Comparison of ENCODE assay signal across 8 cellular contexts in genomic region chr4:68348577-68348976, GRCh38. TPM values are rescaled to one million over a fixed set of nuclear protein-coding genes. Genes with fewer than 3 reads are reported as not detected.
DNase-seq lines count a peak whose midpoint lies in the region; ATAC-seq and TF ChIP-seq lines count a peak whose summit lies in the region.

No MANE protein-coding gene starts in this region.

- H3K9ac ChIP-seq in Karpas-422 (ENCODE audit: low read length) = peak overlapping the region; percentile 85

- peaks cover 53% of the 10 kb centered on the region for H4K20me1 ChIP-seq in Karpas-422 (ENCODE audit: insufficient read depth, low read depth, low read length)

- H3K4me1 ChIP-seq in Karpas-422 (ENCODE audit: low read length) = peaks cover 48% of the 10 kb centered on the region

- H3K27me3 Mint-ChIP-seq in CD14-positive monocyte (ENCODE audit: low read depth in 3 of 3) = peaks cover 1 to 4% (median 3%) of the 10 kb centered on the region in 3 donors
- peaks cover 0 to 7% of the 10 kb centered on the region in 2 donors for H3K27me3 Mint-ChIP-seq in natural killer cell (ENCODE audit: low read depth in 2 of 2)

- no peak overlapping the region for H2AFZ ChIP-seq in Karpas-422 (ENCODE audit: low read length)

- intact Hi-C loops in CD14-positive monocyte (cut with micrococcal nuclease) (no loop called here), natural killer cell (cut with micrococcal nuclease) (loop anchor here (5.0 to 10.0 kb wide), 2 partner anchors 36 to 804 kb away; partner anchors contain the start of gene CENPC)

- peak overlapping the region; percentile 83 for H3K4me3 ChIP-seq in Karpas-422 (ENCODE audit: low read length)
- H3K4me3 ChIP-seq in choroid plexus epithelial cell (ENCODE audit: low read depth, low read length) = peak overlapping the region; percentile 85

- H3K4me2 ChIP-seq in Karpas-422 (ENCODE audit: low read depth, low read length, poor library complexity, severe bottlenecking) = peak overlapping the region; percentile 70

- ATAC-seq in natural killer cell (no peak), GM18498 (IDR thresholded peaks at IDR 0.05; ENCODE audit: unreplicated experiment) (no peak), GM21723 (IDR thresholded peaks at IDR 0.05; ENCODE audit: unreplicated experiment) (no peak)

- peak overlapping the region; percentile 63 for H3K27ac ChIP-seq in Karpas-422 (ENCODE audit: low read length)

- no peaks in the 10 kb centered on the region; the same call in 1 of the 2 replicates for H3K9me2 ChIP-seq in Karpas-422 (replicated peaks; ENCODE audit: insufficient read depth, low read length)

- peak overlapping the region; percentile 97 to 100 (median 99) for H3K27ac Mint-ChIP-seq in CD14-positive monocyte
- peak overlapping the region; percentile 98 to 99 for H3K27ac Mint-ChIP-seq in natural killer cell

- H3K4me3 Mint-ChIP-seq in CD14-positive monocyte (peak overlapping the region; percentile 92 to 98), natural killer cell (peak overlapping the region; percentile 97)

- no peak for TF ChIP-seq CTCF in CD14-positive monocyte (IDR thresholded peaks at IDR 0.05)
- TF ChIP-seq CTCF in choroid plexus epithelial cell (conservative IDR thresholded peaks at IDR 0.05; ENCODE audit: low read depth, low read length) = no peak
- TF ChIP-seq CTCF in natural killer cell (IDR thresholded peaks at IDR 0.05) = no peak

- peaks cover 0 to 2% (median 0%) of the 10 kb centered on the region in 7 donors for H3K9me3 Mint-ChIP-seq in CD14-positive monocyte
- H3K9me3 Mint-ChIP-seq in natural killer cell = no peaks in the 10 kb centered on the region

- H3K79me2 ChIP-seq in Karpas-422 (ENCODE audit: low read length) = peaks cover 62% of the 10 kb centered on the region

- peaks cover 10% of the 10 kb centered on the region; the same call in 1 of the 2 replicates for H3K36me3 ChIP-seq in Karpas-422 (ENCODE audit: insufficient read depth, low read length)

- peaks cover 0 to 2% of the 10 kb centered on the region in 2 donors for H3K36me3 Mint-ChIP-seq in CD14-positive monocyte
- H3K36me3 Mint-ChIP-seq in natural killer cell = no peaks in the 10 kb centered on the region

- no peaks in the 10 kb centered on the region for H3K9me3 ChIP-seq in Karpas-422 (ENCODE audit: low read length)

- H3K27me3 ChIP-seq in Karpas-422 (ENCODE audit: low read length) = no peaks in the 10 kb centered on the region

- DNase-seq in CD14-positive monocyte (ENCODE audit: low spot score) = no peak
- DNase-seq in Karpas-422 = peak; percentile 60
- DNase-seq in choroid plexus epithelial cell (ENCODE audit: low read depth) = no peak
- DNase-seq in natural killer cell = no peak
- no peak for DNase-seq in SKM-1 (lab: John Stamatoyannopoulos, UW; ENCODE audit: unreplicated experiment)
- no peak for DNase-seq in SK-N-DZ (ENCODE audit: low spot score)

- H3K4me1 Mint-ChIP-seq in CD14-positive monocyte (peaks cover 35% of the 10 kb centered on the region), natural killer cell (peaks cover 58 to 62% of the 10 kb centered on the region in 2 donors)

RNA-seq across cellular contexts. Expression of gene YTHDC1, which starts 1.3 kb away (rescaled TPM):
- 10 to 100 TPM; 11.0 to 11.5 TPM for polyA plus RNA-seq in CD14-positive monocyte
- total RNA-seq in Karpas-422 (2014; rRNA removed; shearing (Covaris generic); ENCODE audit: low replicate concordance) = 55.9 and 69.3 TPM in 2 replicates
- total RNA-seq in natural killer cell = 100 to 1,000 TPM; 225 to 320 (median 270) TPM
- polyA plus RNA-seq in SK-N-DZ (2014; cell fraction: cytosol; rRNA removed) = 45.9 and 47.1 TPM in 2 replicates
- polyA plus RNA-seq in SK-N-DZ (2014; cell fraction: nucleus; rRNA removed) = 77.2 and 97.6 TPM in 2 replicates
